21 cellular contexts compared by ENCODE assay signal in the genomic region with DNA sequence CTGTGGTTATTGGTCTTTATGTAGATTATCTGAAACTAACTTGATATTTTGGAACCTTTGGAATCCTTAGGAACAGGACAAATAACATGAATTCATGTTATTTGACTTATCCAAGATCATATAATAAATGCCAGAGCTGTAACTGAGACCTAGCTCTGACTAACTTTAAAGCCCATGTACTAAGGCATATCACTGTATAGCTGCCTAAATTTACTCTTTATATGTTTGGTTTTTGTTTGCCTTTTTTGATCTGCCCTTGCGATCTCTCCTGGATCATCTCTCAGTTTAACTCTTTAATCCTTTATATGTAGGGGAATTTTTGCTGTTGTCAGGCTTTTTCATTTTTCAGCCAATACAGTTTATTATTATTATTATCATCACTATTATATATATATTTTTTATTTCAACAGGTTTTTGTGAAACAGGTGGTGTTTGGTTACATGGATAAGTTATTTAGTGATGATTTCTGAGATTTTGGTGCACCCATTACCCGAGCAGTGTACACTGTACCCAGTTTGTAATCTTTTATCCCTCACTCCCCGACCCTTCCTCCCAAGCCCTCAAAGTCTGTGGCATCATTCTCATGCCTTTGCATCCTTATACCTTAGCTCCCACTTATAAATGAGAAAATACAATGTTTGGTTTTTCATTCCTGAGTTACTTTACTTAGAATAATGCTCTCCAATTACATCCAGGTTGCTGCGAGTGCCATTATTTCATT.
"Had no signal": no experiment of that assay in that cellular context is flagged by ENCODE, and none has a peak within 500 bp of the region (broad histone marks: within the 10 kb centered on the region; RNA-seq: fewer than 3 reads in every experiment).

No MANE protein-coding gene starts in this region.

- H3K36me3 ChIP-seq: cardiac muscle cell, esophagus squamous epithelium, spleen had no signal

- ATAC-seq: left lobe of liver; mucosa of descending colon; sciatic nerve; stimulated activated memory B cell treated with anti-CD40 and anti-IgM and Interleukin-4, amounts not matched to agents 10 μg/mL and 1 μg/mL and 100 μg/mL, for 72 hours had no signal

- H3K4me3 ChIP-seq: cardiac muscle cell, esophagus squamous epithelium, mucosa of descending colon, psoas muscle, spleen had no signal

- H3K4me1 ChIP-seq: esophagus squamous epithelium, psoas muscle, spleen had no signal

- H3K4me3 Mint-ChIP-seq: activated T-cell treated with anti-CD3 and anti-CD28 coated beads, Interleukin-2, amount 50 U/mL, for 24 hours; natural killer cell treated with Interleukin-12 subunit alpha and Interleukin-12 subunit beta and Interleukin-15 and Interleukin-18, amount 100 ng/mL, for 72 hours; stimulated activated memory B cell treated with anti-CD40 and anti-IgM and Interleukin-4, amounts not matched to agents 10 μg/mL and 1 μg/mL and 100 μg/mL, for 72 hours had no signal

- H3K27me3 Mint-ChIP-seq: activated T-cell treated with anti-CD3 and anti-CD28 coated beads, Interleukin-2, amount 50 U/mL, for 24 hours; natural killer cell treated with Interleukin-12 subunit alpha and Interleukin-12 subunit beta and Interleukin-15 and Interleukin-18, amount 100 ng/mL, for 72 hours; stimulated activated memory B cell treated with anti-CD40 and anti-IgM and Interleukin-4, amounts not matched to agents 10 μg/mL and 1 μg/mL and 100 μg/mL, for 72 hours had no signal

- H3K27ac ChIP-seq: cardiac muscle cell, esophagus squamous epithelium, psoas muscle, spleen, VCaP had no signal

- H3K27ac Mint-ChIP-seq: activated T-cell treated with anti-CD3 and anti-CD28 coated beads, Interleukin-2, amount 50 U/mL, for 24 hours; natural killer cell treated with Interleukin-12 subunit alpha and Interleukin-12 subunit beta and Interleukin-15 and Interleukin-18, amount 100 ng/mL, for 72 hours; stimulated activated memory B cell treated with anti-CD40 and anti-IgM and Interleukin-4, amounts not matched to agents 10 μg/mL and 1 μg/mL and 100 μg/mL, for 72 hours had no signal

- H3K36me3 Mint-ChIP-seq: natural killer cell treated with Interleukin-12 subunit alpha and Interleukin-12 subunit beta and Interleukin-15 and Interleukin-18, amount 100 ng/mL, for 72 hours had no signal

- H3K9me3 Mint-ChIP-seq: natural killer cell treated with Interleukin-12 subunit alpha and Interleukin-12 subunit beta and Interleukin-15 and Interleukin-18, amount 100 ng/mL, for 72 hours had no signal

- H3K9me3 ChIP-seq: esophagus squamous epithelium, mucosa of descending colon, psoas muscle had no signal

- H3K27me3 ChIP-seq: cardiac muscle cell, esophagus squamous epithelium, spleen had no signal

- DNase-seq: activated CD4-positive, alpha-beta T cell treated with anti-CD3 and anti-CD28 coated beads for 4 hours; activated gamma-delta T cell; activated T-cell treated with anti-CD3 and anti-CD28 coated beads, Interleukin-2, amount 50 U/mL, for 24 hours; esophagus squamous epithelium; foreskin fibroblast; head of caudate nucleus; mammary epithelial cell; mucosa of descending colon; occipital lobe; psoas muscle; spleen; stimulated activated CD4-positive, alpha-beta T cell treated with anti-CD3 and anti-CD28 coated beads, Interleukin-1b, Interleukin-23, amount 100 ng/mL, for 48 hours; substantia nigra; T1000; trophoblast cell had no signal

- H3K4me1 Mint-ChIP-seq: stimulated activated memory B cell treated with anti-CD40 and anti-IgM and Interleukin-4, amounts not matched to agents 10 μg/mL and 1 μg/mL and 100 μg/mL, for 72 hours had no signal
